ENCODE assay signal across 19 cellular contexts in genomic region chr5:77828445-77828844, GRCh38. TPM values are rescaled to one million over a fixed set of nuclear protein-coding genes. Genes with fewer than 3 reads are reported as not detected.
DNase-seq lines count a peak whose midpoint lies in the region; ATAC-seq and TF ChIP-seq lines count a peak whose summit lies in the region.
"Had no signal": no experiment of that assay in that cellular context is flagged by ENCODE, and none has a peak within 500 bp of the region (broad histone marks: within the 10 kb centered on the region; RNA-seq: fewer than 3 reads in every experiment).

No MANE protein-coding gene starts in this region.

- H3K27ac Mint-ChIP-seq in HFFc6: no peak overlapping the region
- H3K27ac Mint-ChIP-seq in neural progenitor cell: no peak overlapping the region
- H3K27ac Mint-ChIP-seq: activated CD8-positive, alpha-beta T cell treated with anti-CD3 and anti-CD28 coated beads, Interleukin-2, amount 10 ng/mL, durations not matched to agents 7 days and 5 days; activated naive CD8-positive, alpha-beta T cell treated with anti-CD3 and anti-CD28 coated beads for 36 hours; activated T-cell treated with anti-CD3 and anti-CD28 coated beads, Interleukin-2, amount 50 U/mL, for 72 hours; brain; naive thymus-derived CD8-positive, alpha-beta T cell had no signal

- H3K9me3 ChIP-seq in BE2C (no peaks in the 10 kb centered on the region), neural progenitor cell (ENCODE audit: low read depth) (no peaks in the 10 kb centered on the region)

- H3K79me2 ChIP-seq in neural progenitor cell (ENCODE audit: low read depth): no peaks in the 10 kb centered on the region

- H3K27me3 Mint-ChIP-seq in HFFc6 (ENCODE audit: insufficient read depth) (peaks cover 28% of the 10 kb centered on the region), neural progenitor cell (ENCODE audit: insufficient read depth, low read depth) (no peaks in the 10 kb centered on the region)

- H3K27me3 ChIP-seq in BE2C (no peaks in the 10 kb centered on the region), neural progenitor cell (peaks cover 49% of the 10 kb centered on the region)

- intact Hi-C loops in left cardiac atrium (cut with DNase I): no loop called here

- H3K4me3 Mint-ChIP-seq in HFFc6: no peak overlapping the region
- H3K4me3 Mint-ChIP-seq in neural progenitor cell: no peak overlapping the region
- H3K4me3 Mint-ChIP-seq: activated CD8-positive, alpha-beta T cell treated with anti-CD3 and anti-CD28 coated beads, Interleukin-2, amount 10 ng/mL, durations not matched to agents 7 days and 5 days; activated naive CD8-positive, alpha-beta T cell treated with anti-CD3 and anti-CD28 coated beads for 36 hours; activated T-cell treated with anti-CD3 and anti-CD28 coated beads, Interleukin-2, amount 50 U/mL, for 72 hours; brain; naive thymus-derived CD8-positive, alpha-beta T cell had no signal

- H4K20me1 ChIP-seq in neural progenitor cell (ENCODE audit: low read depth): no peaks in the 10 kb centered on the region

- H3F3A ChIP-seq in neural progenitor cell (ENCODE audit: low read depth): no peaks in the 10 kb centered on the region

- H3K4me2 ChIP-seq in neural progenitor cell: no peak overlapping the region

- TF ChIP-seq CTCF in BE2C (IDR thresholded peaks at IDR 0.05; ENCODE audit: low read depth, low read length) (peak; percentile 26; the same call in 1 of the 2 replicates), HFFc6 (IDR thresholded peaks at IDR 0.05) (peak; percentile 67), cardiac fibroblast (IDR thresholded peaks at IDR 0.05; ENCODE audit: low read depth, low read length) (peak; percentile 10), neural progenitor cell (IDR thresholded peaks at IDR 0.05) (peak; percentile 28)

- no peaks in the 10 kb centered on the region for H3K4me1 ChIP-seq in BE2C
- peaks cover 13% of the 10 kb centered on the region for H3K4me1 ChIP-seq in neural progenitor cell

- H3K4me3 ChIP-seq in BE2C (ENCODE audit: low read depth, low read length): no peak overlapping the region
- no peak overlapping the region for H3K4me3 ChIP-seq in cardiac fibroblast (replicated peaks in 1 of 2; ENCODE audit: low read depth in 2 of 2, low read length in 2 of 2)
- no peak overlapping the region for H3K4me3 ChIP-seq in neural progenitor cell

- H3K4me1 Mint-ChIP-seq in HFFc6 (ENCODE audit: low read depth) (no peaks in the 10 kb centered on the region), neural progenitor cell (peaks cover 55% of the 10 kb centered on the region)
- H3K4me1 Mint-ChIP-seq: activated naive CD8-positive, alpha-beta T cell treated with anti-CD3 and anti-CD28 coated beads for 36 hours had no signal

- H3K27ac ChIP-seq in neural progenitor cell: no peak overlapping the region

- no peak for DNase-seq in BE2C
- DNase-seq in HFFc6: no peak
- peak in 1 of 2 donors; percentile 24 for DNase-seq in cardiac fibroblast (ENCODE audit: low read depth in 2 of 2)
- DNase-seq in neural progenitor cell (ENCODE audit: low spot score): no peak
- no peak for DNase-seq in SHP77 (lab: John Stamatoyannopoulos, UW)
- DNase-seq in left cardiac atrium: no peak
- DNase-seq: activated CD4-positive, CD25-positive, alpha-beta regulatory T cell; activated CD8-positive, alpha-beta T cell treated with anti-CD3 and anti-CD28 coated beads, Interleukin-2, amount 10 ng/mL, durations not matched to agents 7 days and 5 days; activated naive CD8-positive, alpha-beta T cell treated with anti-CD3 and anti-CD28 coated beads for 36 hours; activated T-cell treated with anti-CD3 and anti-CD28 coated beads, Interleukin-2, amount 50 U/mL, for 72 hours; mesenchymal stem cell; naive thymus-derived CD8-positive, alpha-beta T cell; NCI-H1930; NCI-H524; posterior cingulate gyrus; stimulated activated CD4-positive, alpha-beta T cell treated with anti-CD3 and anti-CD28 coated beads, Interleukin-4, amount 100 ng/mL, for 4 hours had no signal

- ATAC-seq in GM19463 (IDR thresholded peaks at IDR 0.05; ENCODE audit: unreplicated experiment) (no peak), HG02885 (IDR thresholded peaks at IDR 0.05; ENCODE audit: poor library complexity, unreplicated experiment) (no peak), left cardiac atrium (no peak)
- ATAC-seq: activated CD8-positive, alpha-beta T cell treated with anti-CD3 and anti-CD28 coated beads, Interleukin-2, amount 10 ng/mL, durations not matched to agents 7 days and 5 days; activated T-cell treated with anti-CD3 and anti-CD28 coated beads, Interleukin-2, amount 50 U/mL, for 72 hours; naive thymus-derived CD8-positive, alpha-beta T cell had no signal

- H3K36me3 Mint-ChIP-seq in HFFc6 (ENCODE audit: low read depth): no peaks in the 10 kb centered on the region
- no peaks in the 10 kb centered on the region for H3K36me3 Mint-ChIP-seq in neural progenitor cell
- H3K36me3 Mint-ChIP-seq: activated naive CD8-positive, alpha-beta T cell treated with anti-CD3 and anti-CD28 coated beads for 36 hours; brain; naive thymus-derived CD8-positive, alpha-beta T cell had no signal

- H3K9ac ChIP-seq in neural progenitor cell: no peak overlapping the region

- no peaks in the 10 kb centered on the region for H3K36me3 ChIP-seq in BE2C
- no peaks in the 10 kb centered on the region for H3K36me3 ChIP-seq in neural progenitor cell

- H2AFZ ChIP-seq in neural progenitor cell (replicated peaks): no peak overlapping the region

- no peaks in the 10 kb centered on the region for H3K9me3 Mint-ChIP-seq in HFFc6
- H3K9me3 Mint-ChIP-seq in neural progenitor cell: no peaks in the 10 kb centered on the region
- H3K9me3 Mint-ChIP-seq: activated naive CD8-positive, alpha-beta T cell treated with anti-CD3 and anti-CD28 coated beads for 36 hours; activated T-cell treated with anti-CD3 and anti-CD28 coated beads, Interleukin-2, amount 50 U/mL, for 72 hours; brain; naive thymus-derived CD8-positive, alpha-beta T cell had no signal

RNA-seq across cellular contexts. Expression of gene TBCA, which starts 52.3 kb away (rescaled TPM):
- 315 TPM for polyA plus RNA-seq in BE2C (2012; ENCODE audit: insufficient read depth, insufficient read length, low read depth)
- total RNA-seq in HFFc6 (2021; fragmentation: NEBNext Ultra II Directional; extraction: Animal tissue kit (Norgen Biotek cat#: 25700)): 100 to 1,000 TPM; 172 to 225 (median 210) TPM
- total RNA-seq in neural progenitor cell (ENCODE audit: low replicate concordance) (170 and 270 TPM in 2 replicates), left cardiac atrium (100 to 1,000 TPM; 123 to 153 TPM)

Comparison
In these comparisons a context has a peak if more than half of its experiments do, and no peak if none do; other contexts are left out.
1. CTCF ChIP-seq: peak in every context shown above with its lines; median percentile 67 in HFFc6; 28 in neural progenitor cell; 26 in BE2C; 10 in cardiac fibroblast.